In genomic region chr5:173660481-173661280, GRCh38 we compare ENCODE assay signal across 20 cellular contexts. TPM values are rescaled to one million over a fixed set of nuclear protein-coding genes. Genes with fewer than 3 reads are reported as not detected.
DNase-seq lines count a peak whose midpoint lies in the region; ATAC-seq and TF ChIP-seq lines count a peak whose summit lies in the region.
"Had no signal": no experiment of that assay in that cellular context is flagged by ENCODE, and none has a peak within 500 bp of the region (broad histone marks: within the 10 kb centered on the region; RNA-seq: fewer than 3 reads in every experiment).

No MANE protein-coding gene starts in this region.

- no peak for TF ChIP-seq CTCF in GM23338 (conservative IDR thresholded peaks at IDR 0.05; ENCODE audit: low read depth in 2 of 2)
- no peak for TF ChIP-seq CTCF in CD4-positive, alpha-beta T cell (IDR thresholded peaks at IDR 0.05)

- peak overlapping the region; percentile 72; the same call in 1 of the 2 replicates for H2AFZ ChIP-seq in GM23338
- H2AFZ ChIP-seq: GM23248 had no signal

- DNase-seq in GM23338 (ENCODE audit: low spot score): no peak
- DNase-seq in caudate nucleus (lab: John Stamatoyannopoulos, UW): peak in 3 of 61 donors; percentile 7 to 23 (median 21)
- DNase-seq in putamen (ENCODE audit: low spot score): peak; percentile 31
- no peak for DNase-seq in NCI-H510A treated with DMSO at 0.1 percent for 48 hours (lab: John Stamatoyannopoulos, UW)
- no peak for DNase-seq in aorta
- DNase-seq in activated CD8-positive, alpha-beta memory T cell treated with anti-CD3 and anti-CD28 coated beads, Interleukin-2, amount 50 U/mL, for 48 hours: no peak
- DNase-seq in CD4-positive, alpha-beta T cell: no peak
- DNase-seq: Caco-2; GF-D8; GM23248; NCI-H1417; NCI-H1930; NCI-H446; NCI-H748 treated with DMSO at 0.1 percent for 48 hours; NK-92 treated with Interleukin-12 subunit alpha and Interleukin-12 subunit beta, amount 100 ng/mL, for 24 hours had no signal

- peaks cover 8% of the 10 kb centered on the region for H3K27me3 Mint-ChIP-seq in GM23338 (ENCODE audit: insufficient read depth, low read depth, poor library complexity)
- no peaks in the 10 kb centered on the region for H3K27me3 Mint-ChIP-seq in CD4-positive, alpha-beta T cell

- H3K4me3 ChIP-seq in GM23338 (no peak overlapping the region), aorta (ENCODE audit: low read length in 2 of 2) (no peak overlapping the region)
- H3K4me3 ChIP-seq: GM12878, GM23248, Peyer's patch, SJSA1 had no signal

- H3K9me3 ChIP-seq in aorta (ENCODE audit: control insufficient read depth, low read length): peaks cover 3% of the 10 kb centered on the region
- no peaks in the 10 kb centered on the region for H3K9me3 ChIP-seq in CD4-positive, alpha-beta T cell (ENCODE audit: control insufficient read depth, low read length)
- H3K9me3 ChIP-seq: Caco-2, Peyer's patch, SJSA1 had no signal

- H3K4me1 ChIP-seq in GM23338 (ENCODE audit: insufficient read depth) (peaks cover 11% of the 10 kb centered on the region; the same call in 1 of the 2 replicates), aorta (ENCODE audit: control insufficient read depth in 1 of 2, insufficient read depth in 2 of 2, low read length in 2 of 2) (no peaks in the 10 kb centered on the region)
- H3K4me1 ChIP-seq: Peyer's patch, SJSA1 had no signal

- CTCF ChIA-PET in CD4-positive, alpha-beta T cell (lab: Charles Lee): no interaction called here

- peaks cover 5% of the 10 kb centered on the region; the same call in 1 of the 2 replicates for H3K9me2 ChIP-seq in GM23338 (ENCODE audit: insufficient read depth)

- H3K9me3 Mint-ChIP-seq in GM23338: peaks cover 10% of the 10 kb centered on the region
- no peaks in the 10 kb centered on the region for H3K9me3 Mint-ChIP-seq in CD4-positive, alpha-beta T cell

- H3K36me3 ChIP-seq in GM23338 (ENCODE audit: insufficient read depth) (no peaks in the 10 kb centered on the region), aorta (ENCODE audit: control insufficient read depth in 1 of 2, insufficient read depth in 2 of 2, low read length in 1 of 2) (no peaks in the 10 kb centered on the region)
- H3K36me3 ChIP-seq: Peyer's patch, SJSA1 had no signal

- ATAC-seq in GM23338 (no peak), aorta (ENCODE audit: low FRiP score) (no peak)
- no peak for ATAC-seq in CD4-positive, alpha-beta T cell (ENCODE audit: poor library complexity)
- ATAC-seq: GM12878 had no signal

- peaks cover 9% of the 10 kb centered on the region for H3K36me3 Mint-ChIP-seq in GM23338 (ENCODE audit: low read depth)
- H3K36me3 Mint-ChIP-seq in CD4-positive, alpha-beta T cell (ENCODE audit: low read depth): no peaks in the 10 kb centered on the region

- intact Hi-C loops in aorta (cut with DNase I): no loop called here
- intact Hi-C loops in CD4-positive, alpha-beta T cell (cut with DNase I, micrococcal nuclease): no loop called here

- H3F3A ChIP-seq in GM23338 (replicated peaks; ENCODE audit: low read depth): no peaks in the 10 kb centered on the region

- H3K27ac Mint-ChIP-seq in GM23338: no peak overlapping the region
- no peak overlapping the region for H3K27ac Mint-ChIP-seq in CD4-positive, alpha-beta T cell

- peaks cover 11% of the 10 kb centered on the region; the same call in 2 of the 3 replicates for H3K4me1 Mint-ChIP-seq in GM23338
- H3K4me1 Mint-ChIP-seq in CD4-positive, alpha-beta T cell (ENCODE audit: low read depth): no peaks in the 10 kb centered on the region

- H3K27me3 ChIP-seq in GM23338 (ENCODE audit: insufficient read depth): no peaks in the 10 kb centered on the region
- H3K27me3 ChIP-seq in layer of hippocampus (ENCODE audit: control insufficient read depth, insufficient read depth, low read length): no peaks in the 10 kb centered on the region
- H3K27me3 ChIP-seq in aorta (ENCODE audit: control insufficient read depth in 1 of 2, insufficient read depth in 2 of 2, low read length in 1 of 2): no peaks in the 10 kb centered on the region
- no peaks in the 10 kb centered on the region for H3K27me3 ChIP-seq in CD4-positive, alpha-beta T cell (ENCODE audit: control insufficient read depth, insufficient read depth, low read length)
- H3K27me3 ChIP-seq: Peyer's patch, SJSA1 had no signal

- POLR2A ChIA-PET in CD4-positive, alpha-beta T cell (lab: Charles Lee): interaction anchor here (0.6 kb wide), 1 partner anchor 227 kb away, joined by 3 read pairs; no protein-coding TSS in a partner anchor

- H4K20me1 ChIP-seq in GM23338 (replicated peaks; ENCODE audit: insufficient read depth): no peaks in the 10 kb centered on the region

- no peak overlapping the region for H3K4me2 ChIP-seq in GM23338
- H3K4me2 ChIP-seq: KMS-11 had no signal

- 93% methylated on average over 14 of the region's 14 CpGs for WGBS in aorta, 2 donors

- no peaks in the 10 kb centered on the region for H3K79me2 ChIP-seq in GM23338 (replicated peaks; ENCODE audit: insufficient read depth)

- H3K4me3 Mint-ChIP-seq in GM23338: no peak overlapping the region
- no peak overlapping the region for H3K4me3 Mint-ChIP-seq in CD4-positive, alpha-beta T cell

- H3K27ac ChIP-seq in GM23338 (ENCODE audit: low read depth) (no peak overlapping the region), caudate nucleus (ENCODE audit: low read depth, low read length) (peak overlapping the region; percentile 67), layer of hippocampus (ENCODE audit: low read depth, low read length) (peak overlapping the region; percentile 64), aorta (ENCODE audit: low read depth in 1 of 2, low read length in 2 of 2) (no peak overlapping the region)
- no peak overlapping the region for H3K27ac ChIP-seq in CD4-positive, alpha-beta T cell (ENCODE audit: low read depth, low read length)
- H3K27ac ChIP-seq: GM23248, KMS-11, Peyer's patch, SJSA1 had no signal

TF ChIP-seq in GM23338, 12 proteins besides CTCF, POLR2A, EP300 and RAD21 (continues in another document):
- no peak for TF ChIP-seq REST (IDR thresholded peaks at IDR 0.05; ENCODE audit: unreplicated experiment)

RNA-seq across cellular contexts. Expression of gene BOD1, which starts 44.2 kb away (rescaled TPM):
- 135 and 141 TPM in 2 replicates for total RNA-seq in GM23338 (2014; rRNA removed; shearing (Covaris generic))
- polyA plus RNA-seq in GM23338 (2016; fragmentation: Nextera tagmentation; extraction: Ambion mirVana) (92.7 and 94.7 TPM in 2 replicates), aorta (10 to 100 TPM; 27.8 to 48.8 TPM)
- 10 to 100 TPM; 29.2 to 39.5 TPM for total RNA-seq in aorta
- total RNA-seq in CD4-positive, alpha-beta T cell: 10 to 100 TPM; 20.6 to 20.9 TPM

Comparison
In these comparisons a context has a peak if more than half of its experiments do, and no peak if none do; other contexts are left out.
1. H3K27ac ChIP-seq: peak in caudate nucleus (single experiment) and layer of hippocampus (single experiment); none in GM23338 (single experiment), aorta (0 of 2) and CD4-positive, alpha-beta T cell (single experiment).